In the genomic region with DNA sequence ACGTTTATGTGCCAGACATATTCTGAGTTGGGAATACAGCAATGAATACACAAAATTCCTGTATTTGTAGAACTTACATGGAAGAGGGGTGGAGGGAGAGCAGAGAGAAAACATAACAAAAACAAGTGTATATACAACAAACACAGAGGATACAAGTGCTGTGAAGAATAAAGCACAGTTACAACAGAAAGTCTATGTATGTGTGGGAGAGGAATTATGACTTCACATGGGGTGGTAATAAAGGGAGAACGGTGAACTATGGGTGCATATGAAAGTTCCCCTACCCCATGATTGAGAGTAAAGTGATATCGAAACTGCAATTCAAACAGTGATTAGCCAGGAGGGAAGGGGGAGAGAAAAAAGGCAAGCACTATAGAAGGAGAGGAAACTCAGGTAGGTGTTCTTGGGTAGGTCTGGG, we compare ENCODE assay signal across 8 cellular contexts. TPM values are rescaled to one million over a fixed set of nuclear protein-coding genes. Genes with fewer than 3 reads are reported as not detected.
DNase-seq lines count a peak whose midpoint lies in the region; ATAC-seq and TF ChIP-seq lines count a peak whose summit lies in the region.

No MANE protein-coding gene starts in this region.

- WGBS in GM23248 (ENCODE audit: low coverage in 1 of 2, low lambda C conversion rate in 2 of 2, missing lambda C conversion rate in 2 of 2), 2 experiments: 95 to 97% methylated on average over 3 of the region's 3 CpGs

- DNase-seq in central memory CD4-positive, alpha-beta T cell: peak; percentile 9
- DNase-seq in HuH-7 (ENCODE audit: low spot score) (no peak), vagina (ENCODE audit: extremely low spot score in 2 of 2) (no peak), GM23248 (no peak), NCI-H1417 treated with DMSO at 0.1 percent for 48 hours (lab: John Stamatoyannopoulos, UW) (no peak)

- no peak overlapping the region for H3K27ac ChIP-seq in vagina
- no peak overlapping the region for H3K27ac ChIP-seq in GM23248

- H3K4me1 ChIP-seq in vagina (no peaks in the 10 kb centered on the region), GM23248 (ENCODE audit: insufficient read depth) (no peaks in the 10 kb centered on the region)

- no peaks in the 10 kb centered on the region for H3K9me2 ChIP-seq in GM23248 (ENCODE audit: insufficient read depth)

- in situ Hi-C loops in GM23248 (cut with MboI): no loop called here

- H3K36me3 ChIP-seq in vagina (peaks cover 0 to 7% of the 10 kb centered on the region in 2 donors), GM23248 (ENCODE audit: low read depth) (peaks cover 12% of the 10 kb centered on the region)

- TF ChIP-seq CTCF in vagina (IDR thresholded peaks at IDR 0.05): no peak

- no peaks in the 10 kb centered on the region for H3K9me3 ChIP-seq in vagina
- no peaks in the 10 kb centered on the region for H3K9me3 ChIP-seq in GM23248 (ENCODE audit: low read depth)

- intact Hi-C loops in vagina (cut with DNase I): no loop called here

- peaks cover 13% of the 10 kb centered on the region; the same call in 1 of the 2 replicates for H4K20me1 ChIP-seq in GM23248 (ENCODE audit: insufficient read depth)

- H3K79me2 ChIP-seq in GM23248 (ENCODE audit: insufficient read depth): peaks cover 82% of the 10 kb centered on the region

- H3K9ac ChIP-seq in GM23248: no peak overlapping the region

- H2AFZ ChIP-seq in GM23248: no peak overlapping the region

- H3K4me2 ChIP-seq in GM23248 (ENCODE audit: unreplicated experiment): no peak overlapping the region

- H3K4me3 ChIP-seq in vagina: no peak overlapping the region
- no peak overlapping the region for H3K4me3 ChIP-seq in GM23248

- no peaks in the 10 kb centered on the region for H3F3A ChIP-seq in GM23248 (ENCODE audit: insufficient read depth)

- no peaks in the 10 kb centered on the region for H3K27me3 ChIP-seq in vagina
- no peaks in the 10 kb centered on the region for H3K27me3 ChIP-seq in GM23248 (replicated peaks; ENCODE audit: insufficient read depth)

- ATAC-seq in GM18520 (IDR thresholded peaks at IDR 0.05; ENCODE audit: unreplicated experiment) (peak; percentile 90), GM21390 (IDR thresholded peaks at IDR 0.05; ENCODE audit: unreplicated experiment) (peak; percentile 92), HG03139 (IDR thresholded peaks at IDR 0.05; ENCODE audit: unreplicated experiment) (peak; percentile 77)

- no peak for TF ChIP-seq POLR2A in vagina (IDR thresholded peaks at IDR 0.05)

RNA-seq across cellular contexts. Expression of gene HBS1L, which starts 24.6 kb away (rescaled TPM):
- 41.7 TPM for total RNA-seq in vagina
- total RNA-seq in GM23248 (2014; rRNA removed; shearing (Covaris generic)): 83.1 and 124 TPM in 2 replicates
- 83.9 and 85.0 TPM in 2 replicates for polyA plus RNA-seq in GM23248 (2016; fragmentation: Nextera tagmentation; extraction: Ambion mirVana)
